14 cellular contexts compared by ENCODE assay signal in genomic region chr7:7989133-7989984, GRCh38. TPM values are rescaled to one million over a fixed set of nuclear protein-coding genes. Genes with fewer than 3 reads are reported as not detected.
DNase-seq lines count a peak whose midpoint lies in the region; ATAC-seq and TF ChIP-seq lines count a peak whose summit lies in the region.
"Had no signal": no experiment of that assay in that cellular context is flagged by ENCODE, and none has a peak within 500 bp of the region (broad histone marks: within the 10 kb centered on the region; RNA-seq: fewer than 3 reads in every experiment).

No MANE protein-coding gene starts in this region.

- H3K27ac ChIP-seq in VCaP (peak overlapping the region; percentile 53), subcutaneous abdominal adipose tissue (ENCODE audit: low read depth, low read length) (peak overlapping the region; percentile 8)
- H3K27ac ChIP-seq: ascending aorta had no signal

- H3K9ac ChIP-seq in subcutaneous abdominal adipose tissue (ENCODE audit: low read length in 5 of 5), result peak overlapping the region in 2 of 5 donors; percentile 39 to 54

- DNase-seq in activated T-cell treated with anti-CD3 and anti-CD28 coated beads, Interleukin-2, amount 50 U/mL, for 72 hours, result no peak
- DNase-seq in activated T-cell treated with anti-CD3 and anti-CD28 coated beads, Interleukin-2, amount 50 U/mL, for 1 hour, result no peak
- no peak for DNase-seq in fibroblast of villous mesenchyme (ENCODE audit: low read depth)
- no peak for DNase-seq in iPS-NIHi11 (ENCODE audit: low spot score)
- DNase-seq: foreskin fibroblast; mesendoderm; NCI-H526 treated with DMSO at 0.1 percent for 48 hours; stimulated activated CD4-positive, alpha-beta T cell treated with anti-CD3 and anti-CD28 coated beads, Interleukin-12 subunit alpha, Interleukin-12 subunit beta, amount 100 ng/mL, for 4 hours; stomach had no signal

- peaks cover 0 to 20% (median 17%) of the 10 kb centered on the region in 5 donors for H3K4me1 ChIP-seq in subcutaneous abdominal adipose tissue (ENCODE audit: control insufficient read depth in 5 of 5, insufficient read depth in 5 of 5, low read length in 5 of 5)
- H3K4me1 ChIP-seq: ascending aorta had no signal

- peaks cover 14% of the 10 kb centered on the region in 2 donors for H3K36me3 Mint-ChIP-seq in activated T-cell treated with anti-CD3 and anti-CD28 coated beads, Interleukin-2, amount 50 U/mL, for 72 hours (ENCODE audit: insufficient read depth in 2 of 2)

- H3K27me3 ChIP-seq in subcutaneous abdominal adipose tissue (ENCODE audit: control insufficient read depth in 5 of 5, insufficient read depth in 4 of 5, low read length in 5 of 5), result no peaks in the 10 kb centered on the region
- H3K27me3 ChIP-seq: ascending aorta, stomach had no signal

- peak overlapping the region; percentile 13 for H3K4me3 ChIP-seq in fibroblast of villous mesenchyme (ENCODE audit: low read depth, low read length)
- H3K4me3 ChIP-seq in subcutaneous abdominal adipose tissue (ENCODE audit: low read depth in 1 of 5, low read length in 5 of 5), result peak overlapping the region in 3 of 5 donors; percentile 21 to 40 (median 40)

- H3K36me3 ChIP-seq in subcutaneous abdominal adipose tissue (ENCODE audit: control insufficient read depth in 5 of 5, insufficient read depth in 5 of 5, low read length in 5 of 5), result no peaks in the 10 kb centered on the region
- H3K36me3 ChIP-seq: ascending aorta, stomach had no signal

- H3K4me3 Mint-ChIP-seq in activated T-cell treated with anti-CD3 and anti-CD28 coated beads, Interleukin-2, amount 50 U/mL, for 72 hours, result peak overlapping the region; percentile 88 to 99

- H3K27me3 Mint-ChIP-seq in activated T-cell treated with anti-CD3 and anti-CD28 coated beads, Interleukin-2, amount 50 U/mL, for 72 hours (ENCODE audit: low read depth), result no peaks in the 10 kb centered on the region

- H3K4me1 Mint-ChIP-seq in activated T-cell treated with anti-CD3 and anti-CD28 coated beads, Interleukin-2, amount 50 U/mL, for 72 hours (ENCODE audit: low read depth), result peaks cover 42% of the 10 kb centered on the region

- peaks cover 4 to 13% of the 10 kb centered on the region in 2 donors for H3K9me3 Mint-ChIP-seq in activated T-cell treated with anti-CD3 and anti-CD28 coated beads, Interleukin-2, amount 50 U/mL, for 72 hours

- no peak for ATAC-seq in activated T-cell treated with anti-CD3 and anti-CD28 coated beads, Interleukin-2, amount 50 U/mL, for 72 hours (replicated peaks in 1 of 2)
- ATAC-seq in esophagus mucosa (no peak), GM21786 (IDR thresholded peaks at IDR 0.05; ENCODE audit: unreplicated experiment) (no peak)

- H3K9me3 ChIP-seq in subcutaneous abdominal adipose tissue (ENCODE audit: control insufficient read depth in 5 of 5, low read length in 5 of 5), result peaks cover 6 to 28% (median 23%) of the 10 kb centered on the region in 5 donors

- H3K27ac Mint-ChIP-seq in activated T-cell treated with anti-CD3 and anti-CD28 coated beads, Interleukin-2, amount 50 U/mL, for 72 hours, result peak overlapping the region; percentile 99

- no peak for TF ChIP-seq CTCF in VCaP (conservative IDR thresholded peaks at IDR 0.05)
- no peak for TF ChIP-seq CTCF in fibroblast of villous mesenchyme (IDR thresholded peaks at IDR 0.05; ENCODE audit: insufficient read depth, low read depth, low read length)

RNA-seq across cellular contexts. Expression of gene GLCCI1, which starts 20.8 kb away (rescaled TPM):
- total RNA-seq in activated T-cell treated with anti-CD3 and anti-CD28 coated beads, Interleukin-2, amount 50 U/mL, for 72 hours, result 10 to 100 TPM; 25.3 to 26.1 TPM
- total RNA-seq in fibroblast of villous mesenchyme (6.4 and 6.9 TPM in 2 replicates), esophagus mucosa (2.7 TPM)
